Comparison of ENCODE assay signal across 1 cellular context in genomic region chr7:8827329-8827728, GRCh38.
TF ChIP-seq lines count a peak whose summit lies in the region.

No MANE protein-coding gene starts in this region.

TF ChIP-seq in K562, 482 proteins besides CTCF, POLR2A, EP300 and RAD21 (continued from another document):
- peak; percentile 63 for TF ChIP-seq ZBTB40 (IDR thresholded peaks at IDR 0.05)
- no peak for TF ChIP-seq ZBTB40 (CRISPR knock-in tag; IDR thresholded peaks at IDR 0.05)
- TF ChIP-seq TAL1 (IDR thresholded peaks at IDR 0.05), result peak; percentile 51
- TF ChIP-seq SMARCA5 (IDR thresholded peaks at IDR 0.05), result 0 out of 2 replicates have a peak, but pooled peaks have one; percentile 48
- TF ChIP-seq DPF2 (IDR thresholded peaks at IDR 0.05), result peak; percentile 70
- peak; percentile 79 for TF ChIP-seq CBFA2T3 (IDR thresholded peaks at IDR 0.05)
- peak; percentile 73 for TF ChIP-seq SMARCA4 (IDR thresholded peaks at IDR 0.05)
- TF ChIP-seq LARP7 (IDR thresholded peaks at IDR 0.05), result peak; percentile 49; the same call in 1 of the 2 replicates
- TF ChIP-seq TAF9B (IDR thresholded peaks at IDR 0.05; ENCODE audit: partially characterized antibody), result no peak
- TF ChIP-seq HDAC1 (IDR thresholded peaks at IDR 0.05), result 0 out of 4 replicates have a peak, but pooled peaks of 1 of the 2 experiments have one; percentile 26
- TF ChIP-seq HNRNPUL1 (IDR thresholded peaks at IDR 0.05; ENCODE audit: low read length), result no peak
- TF ChIP-seq FOS (IDR thresholded peaks at IDR 0.05; ENCODE audit: extremely low read depth, insufficient read length), result no peak
- peak; percentile 53 for TF ChIP-seq NCOR1 (IDR thresholded peaks at IDR 0.05)
- TF ChIP-seq PKNOX1 (IDR thresholded peaks at IDR 0.05), result 0 out of 2 replicates have a peak, but pooled peaks have one; percentile 7
- peak; percentile 78 for TF ChIP-seq ARID1B (IDR thresholded peaks at IDR 0.05)
- peak; percentile 34; the same call in 1 of the 2 replicates for TF ChIP-seq TCF3 (CRISPR knock-in tag; IDR thresholded peaks at IDR 0.05)
- TF ChIP-seq ZSCAN29 (IDR thresholded peaks at IDR 0.05), result no peak
TF ChIP-seq in K562: peak in this region for 19.
